Comparison of ENCODE assay signal across 31 cellular contexts in genomic region chr17:67729903-67730302, GRCh38.
"Had no signal": no experiment of that assay in that cellular context is flagged by ENCODE, and none has a peak within 500 bp of the region (broad histone marks: within the 10 kb centered on the region; RNA-seq: fewer than 3 reads in every experiment).

No MANE protein-coding gene starts in this region.

- H3K27ac ChIP-seq: ascending aorta, breast epithelium, cardiac muscle cell, colonic mucosa, esophagus muscularis mucosa, foreskin keratinocyte, gastrocnemius medialis, heart left ventricle, hepatocyte had no signal

- H3K4me1 ChIP-seq: ascending aorta, breast epithelium, colonic mucosa, esophagus muscularis mucosa, foreskin keratinocyte, gastrocnemius medialis, heart left ventricle had no signal

- H3K27ac Mint-ChIP-seq: activated CD4-positive, alpha-beta memory T cell treated with anti-CD3 and anti-CD28 coated beads, Interleukin-2, amount 10 ng/mL, durations not matched to agents 7 days and 5 days; activated CD4-positive, alpha-beta T cell treated with anti-CD3 and anti-CD28 coated beads for 36 hours; activated CD4-positive, alpha-beta T cell treated with anti-CD3 and anti-CD28 coated beads, Interleukin-2, amount 10 ng/mL, durations not matched to agents 7 days and 5 days; activated naive CD8-positive, alpha-beta T cell treated with anti-CD3 and anti-CD28 coated beads for 36 hours; activated T-helper 1 cell treated with anti-CD3 and anti-CD28 coated beads, Interleukin-12 subunit alpha, Interleukin-12 subunit beta, Interleukin-2, Interleukin-4 antibody, amounts not matched to agents 30 ng/mL and 10 ng/mL and 1 ng/mL, durations not matched to agents 14 hours and 24 hours and 36 hours; activated T-helper 2 cell treated with anti-CD3 and anti-CD28 coated beads, Interferon-gamma antibody, Interleukin-2, Interleukin-4, amounts not matched to agents 10 μg/mL and 5 μg/mL and 100 μg/mL, durations not matched to agents 14 hours and 24 hours and 36 hours; brain had no signal

- H3K27me3 ChIP-seq: ascending aorta, breast epithelium, cardiac muscle cell, colonic mucosa, esophagus muscularis mucosa, foreskin keratinocyte, gastrocnemius medialis, heart left ventricle, hepatocyte had no signal

- DNase-seq: activated CD4-positive, alpha-beta memory T cell treated with anti-CD3 and anti-CD28 coated beads, Interleukin-2, amount 10 ng/mL, durations not matched to agents 7 days and 5 days; activated CD4-positive, alpha-beta T cell treated with anti-CD3 and anti-CD28 coated beads for 36 hours; activated CD4-positive, alpha-beta T cell treated with anti-CD3 and anti-CD28 coated beads, Interleukin-2, amount 10 ng/mL, durations not matched to agents 7 days and 5 days; activated CD4-positive, alpha-beta T cell treated with anti-CD3 and anti-CD28 coated beads, Interleukin-2, amount 50 U/mL, for 4 hours; activated CD4-positive, CD25-positive, alpha-beta regulatory T cell; activated CD4-positive, CD25-positive, alpha-beta regulatory T cell treated with anti-CD3 and anti-CD28 coated beads, Interleukin-2, amount 50 U/mL, for 72 hours; activated CD8-positive, alpha-beta memory T cell treated with anti-CD3 and anti-CD28 coated beads, Interleukin-2, amount 50 U/mL, for 48 hours; activated effector memory CD4-positive, alpha-beta T cell treated with anti-CD3 and anti-CD28 coated beads, Interleukin-2, amount 50 U/mL, for 16 hours; activated naive CD4-positive, alpha-beta T cell treated with anti-CD3 and anti-CD28 coated beads, Interleukin-2, amount 50 U/mL, for 16 hours; activated naive CD8-positive, alpha-beta T cell treated with anti-CD3 and anti-CD28 coated beads for 36 hours; activated T-cell treated with anti-CD3 and anti-CD28 coated beads for 4 hours; activated T-cell treated with anti-CD3 and anti-CD28 coated beads, Interleukin-2, amount 50 U/mL, for 4 hours; central memory CD4-positive, alpha-beta T cell; cerebellar nuclear complex; colonic mucosa; effector CD8-positive, alpha-beta T cell; erythroblast; foreskin keratinocyte; gastrocnemius medialis; glutamatergic neuron; heart left ventricle; T-helper 1 cell; T-helper 2 cell had no signal

- H3K4me3 ChIP-seq: ascending aorta, breast epithelium, cardiac muscle cell, colonic mucosa, esophagus muscularis mucosa, gastrocnemius medialis, heart left ventricle, hepatocyte had no signal

- H3K4me3 Mint-ChIP-seq: activated CD4-positive, alpha-beta memory T cell treated with anti-CD3 and anti-CD28 coated beads, Interleukin-2, amount 10 ng/mL, durations not matched to agents 7 days and 5 days; activated CD4-positive, alpha-beta T cell treated with anti-CD3 and anti-CD28 coated beads for 36 hours; activated CD4-positive, alpha-beta T cell treated with anti-CD3 and anti-CD28 coated beads, Interleukin-2, amount 10 ng/mL, durations not matched to agents 7 days and 5 days; activated naive CD8-positive, alpha-beta T cell treated with anti-CD3 and anti-CD28 coated beads for 36 hours; activated T-cell treated with anti-CD3 and anti-CD28 coated beads, Interleukin-2, amount 50 U/mL, for 4 hours; activated T-helper 1 cell treated with anti-CD3 and anti-CD28 coated beads, Interleukin-12 subunit alpha, Interleukin-12 subunit beta, Interleukin-2, Interleukin-4 antibody, amounts not matched to agents 30 ng/mL and 10 ng/mL and 1 ng/mL, durations not matched to agents 14 hours and 24 hours and 36 hours; brain had no signal

- ATAC-seq: activated CD4-positive, alpha-beta T cell treated with anti-CD3 and anti-CD28 coated beads for 36 hours; activated T-cell treated with anti-CD3 and anti-CD28 coated beads, Interleukin-2, amount 50 U/mL, for 4 hours; foreskin keratinocyte; gastrocnemius medialis; heart left ventricle had no signal

- H3K4me2 ChIP-seq: hepatocyte had no signal

- H3K27me3 Mint-ChIP-seq: activated CD4-positive, alpha-beta memory T cell treated with anti-CD3 and anti-CD28 coated beads, Interleukin-2, amount 10 ng/mL, durations not matched to agents 7 days and 5 days; activated CD4-positive, alpha-beta T cell treated with anti-CD3 and anti-CD28 coated beads for 36 hours; activated CD4-positive, alpha-beta T cell treated with anti-CD3 and anti-CD28 coated beads, Interleukin-2, amount 10 ng/mL, durations not matched to agents 7 days and 5 days; activated naive CD8-positive, alpha-beta T cell treated with anti-CD3 and anti-CD28 coated beads for 36 hours; brain had no signal

- H3K9me3 Mint-ChIP-seq: activated CD4-positive, alpha-beta memory T cell treated with anti-CD3 and anti-CD28 coated beads, Interleukin-2, amount 10 ng/mL, durations not matched to agents 7 days and 5 days; activated CD4-positive, alpha-beta T cell treated with anti-CD3 and anti-CD28 coated beads, Interleukin-2, amount 10 ng/mL, durations not matched to agents 7 days and 5 days; activated naive CD8-positive, alpha-beta T cell treated with anti-CD3 and anti-CD28 coated beads for 36 hours; activated T-cell treated with anti-CD3 and anti-CD28 coated beads, Interleukin-2, amount 50 U/mL, for 4 hours; activated T-helper 1 cell treated with anti-CD3 and anti-CD28 coated beads, Interleukin-12 subunit alpha, Interleukin-12 subunit beta, Interleukin-2, Interleukin-4 antibody, amounts not matched to agents 30 ng/mL and 10 ng/mL and 1 ng/mL, durations not matched to agents 14 hours and 24 hours and 36 hours; activated T-helper 2 cell treated with anti-CD3 and anti-CD28 coated beads, Interferon-gamma antibody, Interleukin-2, Interleukin-4, amounts not matched to agents 10 μg/mL and 5 μg/mL and 100 μg/mL, durations not matched to agents 14 hours and 24 hours and 36 hours had no signal

- H2AFZ ChIP-seq: hepatocyte had no signal

- H3K9me3 ChIP-seq: ascending aorta, breast epithelium, colonic mucosa, esophagus muscularis mucosa, gastrocnemius medialis had no signal
